In genomic region chr2:3132466-3132865, GRCh38 we compare ENCODE assay signal across 19 cellular contexts.
"Had no signal": no experiment of that assay in that cellular context is flagged by ENCODE, and none has a peak within 500 bp of the region (broad histone marks: within the 10 kb centered on the region; RNA-seq: fewer than 3 reads in every experiment).

No MANE protein-coding gene starts in this region.

- DNase-seq: activated CD4-positive, alpha-beta T cell treated with anti-CD3 and anti-CD28 coated beads for 36 hours; activated CD4-positive, CD25-positive, alpha-beta regulatory T cell; activated CD8-positive, alpha-beta memory T cell treated with anti-CD3 and anti-CD28 coated beads, Interleukin-2, amount 10 ng/mL, durations not matched to agents 7 days and 5 days; activated CD8-positive, alpha-beta T cell treated with anti-CD3 and anti-CD28 coated beads, Interleukin-2, amount 10 ng/mL, durations not matched to agents 7 days and 5 days; activated naive CD8-positive, alpha-beta T cell treated with anti-CD3 and anti-CD28 coated beads, Interleukin-2, amount 50 U/mL, for 24 hours; activated T-cell treated with anti-CD3 and anti-CD28 coated beads, Interleukin-2, amount 50 U/mL, for 48 hours; colonic mucosa; effector memory CD4-positive, alpha-beta T cell; erythroblast; left colon; naive thymus-derived CD8-positive, alpha-beta T cell; small intestine; stimulated activated CD4-positive, alpha-beta T cell treated with anti-CD3 and anti-CD28 coated beads, Interleukin-4, amount 100 ng/mL, for 24 hours had no signal

- H3K36me3 ChIP-seq: colonic mucosa, gastroesophageal sphincter, neural progenitor cell, thyroid gland had no signal

- H3K4me3 ChIP-seq: colonic mucosa, gastroesophageal sphincter, hepatocyte, neural progenitor cell, thyroid gland had no signal

- H3K9me3 ChIP-seq: colonic mucosa, thyroid gland had no signal

- H3K27me3 ChIP-seq: colonic mucosa, hepatocyte, neural progenitor cell, thyroid gland had no signal

- H2AFZ ChIP-seq: hepatocyte, neural progenitor cell had no signal

- H3K27ac ChIP-seq: colonic mucosa, gastroesophageal sphincter, hepatocyte, thyroid gland had no signal

- H3K4me2 ChIP-seq: hepatocyte had no signal

- H3K9ac ChIP-seq: neural progenitor cell had no signal

- H3K4me1 ChIP-seq: colonic mucosa, gastroesophageal sphincter, thyroid gland had no signal

- H3K79me2 ChIP-seq: hepatocyte had no signal

- ATAC-seq: activated CD4-positive, alpha-beta T cell treated with anti-CD3 and anti-CD28 coated beads for 36 hours; activated CD8-positive, alpha-beta memory T cell treated with anti-CD3 and anti-CD28 coated beads, Interleukin-2, amount 10 ng/mL, durations not matched to agents 7 days and 5 days; activated CD8-positive, alpha-beta T cell treated with anti-CD3 and anti-CD28 coated beads, Interleukin-2, amount 10 ng/mL, durations not matched to agents 7 days and 5 days; activated naive CD8-positive, alpha-beta T cell treated with anti-CD3 and anti-CD28 coated beads, Interleukin-2, amount 50 U/mL, for 24 hours; gastroesophageal sphincter; left colon; naive thymus-derived CD8-positive, alpha-beta T cell; sciatic nerve; stimulated activated effector memory CD8-positive, alpha-beta T cell treated with anti-CD3 and anti-CD28 coated beads, Interleukin-12 subunit alpha, Interleukin-12 subunit beta, amount 100 ng/mL, for 72 hours had no signal
